ENCODE assay signal across 8 cellular contexts in genomic region chrX:131812847-131813825, GRCh38.
DNase-seq lines count a peak whose midpoint lies in the region; ATAC-seq and TF ChIP-seq lines count a peak whose summit lies in the region.

No MANE protein-coding gene starts in this region.

- H3K4me1 ChIP-seq in esophagus muscularis mucosa (peaks cover 0 to 8% (median 2%) of the 10 kb centered on the region in 4 donors), psoas muscle (no peaks in the 10 kb centered on the region), aorta (ENCODE audit: control insufficient read depth in 1 of 2, insufficient read depth in 2 of 2, low read length in 2 of 2) (no peaks in the 10 kb centered on the region)

- H3K36me3 ChIP-seq in esophagus muscularis mucosa = no peaks in the 10 kb centered on the region
- no peaks in the 10 kb centered on the region for H3K36me3 ChIP-seq in psoas muscle (ENCODE audit: insufficient read depth in 1 of 2, low read depth in 1 of 2)
- no peaks in the 10 kb centered on the region for H3K36me3 ChIP-seq in aorta (ENCODE audit: control insufficient read depth in 1 of 2, insufficient read depth in 2 of 2, low read length in 1 of 2)

- peak overlapping the region in 3 of 4 donors; percentile 54 to 75 (median 58) for H3K27ac ChIP-seq in esophagus muscularis mucosa (replicated peaks in 1 of 4)
- peak overlapping the region; percentile 55 for H3K27ac ChIP-seq in psoas muscle
- no peak overlapping the region for H3K27ac ChIP-seq in aorta (ENCODE audit: low read depth in 1 of 2, low read length in 2 of 2)

- peak; percentile 23 for DNase-seq in EL
- DNase-seq in KBM-7 = peak; percentile 27
- DNase-seq in activated CD8-positive, alpha-beta memory T cell treated with anti-CD3 and anti-CD28 coated beads for 24 hours = peak; percentile 93
- DNase-seq in esophagus muscularis mucosa (ENCODE audit: extremely low spot score) = no peak
- peak; percentile 66 to 82 for DNase-seq in psoas muscle
- peak; percentile 84 to 86 for DNase-seq in aorta
- no peak for DNase-seq in NCI-H524 treated with DMSO at 0.1 percent for 48 hours (lab: John Stamatoyannopoulos, UW)

- H3K27me3 ChIP-seq in esophagus muscularis mucosa (no peaks in the 10 kb centered on the region), psoas muscle (ENCODE audit: insufficient read depth in 3 of 3, low read length in 2 of 3) (no peaks in the 10 kb centered on the region), aorta (ENCODE audit: control insufficient read depth in 1 of 2, insufficient read depth in 2 of 2, low read length in 1 of 2) (no peaks in the 10 kb centered on the region)

- H3K9me3 ChIP-seq in esophagus muscularis mucosa = no peaks in the 10 kb centered on the region
- H3K9me3 ChIP-seq in psoas muscle = no peaks in the 10 kb centered on the region
- H3K9me3 ChIP-seq in aorta (ENCODE audit: control insufficient read depth, low read length) = no peaks in the 10 kb centered on the region

- in situ Hi-C loops in KBM-7 (cut with MboI; ENCODE audit: low pct_unique_long_range_greater_than_20kb, low sequenced_read_pairs) = no loop called here

- 51% methylated on average over 11 of the region's 11 CpGs for WGBS in esophagus muscularis mucosa
- 37 to 69% (median 64%) methylated on average over 11 of the region's 11 CpGs for WGBS in psoas muscle, 3 donors
- WGBS in aorta, 2 donors = 51 to 80% methylated on average over 11 of the region's 11 CpGs

- ATAC-seq in GM21423 (IDR thresholded peaks at IDR 0.05; ENCODE audit: unreplicated experiment) (peak; percentile 85), psoas muscle (peak; percentile 88 to 90 (median 90)), aorta (ENCODE audit: low FRiP score) (peak; percentile 92)

- intact Hi-C loops in esophagus muscularis mucosa (cut with DNase I) (loop anchor here (10.0 kb wide), 2 partner anchors 48 to 88 kb away; no protein-coding TSS in a partner anchor), psoas muscle (cut with DNase I) (loop anchor here in 1 of 2 donors (5.0 kb wide), 1 partner anchor 51 kb away; no protein-coding TSS in a partner anchor), aorta (cut with DNase I) (loop anchor here in 1 of 2 donors (5.0 kb wide), 1 partner anchor 101 kb away; no protein-coding TSS in a partner anchor)

- TF ChIP-seq EP300 in esophagus muscularis mucosa (IDR thresholded peaks at IDR 0.05) = no peak

- TF ChIP-seq POLR2A in esophagus muscularis mucosa (IDR thresholded peaks at IDR 0.05; ENCODE audit: low read depth) = no peak

- TF ChIP-seq CTCF in esophagus muscularis mucosa (IDR thresholded peaks at IDR 0.05) (peak in 2 of 3 experiments; percentile 47 to 49), psoas muscle (IDR thresholded peaks at IDR 0.05) (peak; percentile 58)

- H3K4me3 ChIP-seq in esophagus muscularis mucosa (peak overlapping the region; percentile 27 to 60 (median 42)), psoas muscle (peak overlapping the region; percentile 60), aorta (ENCODE audit: low read length in 2 of 2) (peak overlapping the region in 1 of 2 donors; percentile 46)

Comparison
In these comparisons a context has a peak if more than half of its experiments do, and no peak if none do; other contexts are left out.
1. DNase-seq: peak in EL (single experiment), KBM-7 (single experiment), activated CD8-positive, alpha-beta memory T cell treated with anti-CD3 and anti-CD28 coated beads for 24 hours (single experiment), psoas muscle (2 of 2) and aorta (2 of 2); none in esophagus muscularis mucosa (single experiment) and NCI-H524 treated with DMSO at 0.1 percent for 48 hours (single experiment).
2. H3K27ac ChIP-seq: peak in esophagus muscularis mucosa (3 of 4) and psoas muscle (single experiment); none in aorta (0 of 2).
3. Peak in every context shown above with its lines, with median percentiles within 50 percentile points of each other: ATAC-seq.